8 cellular contexts compared by ENCODE assay signal in genomic region chr6:73129653-73130443, GRCh38.
DNase-seq lines count a peak whose midpoint lies in the region; ATAC-seq lines count a peak whose summit lies in the region.

No MANE protein-coding gene starts in this region.

- H3K4me3 ChIP-seq in naive thymus-derived CD4-positive, alpha-beta T cell (ENCODE audit: low read length), result no peak overlapping the region

- peaks cover 0 to 6% (median 3%) of the 10 kb centered on the region in 7 donors for H3K4me1 Mint-ChIP-seq in naive thymus-derived CD4-positive, alpha-beta T cell

- no peaks in the 10 kb centered on the region for H3K9me3 Mint-ChIP-seq in naive thymus-derived CD4-positive, alpha-beta T cell

- H3K27ac Mint-ChIP-seq in naive thymus-derived CD4-positive, alpha-beta T cell, result peak overlapping the region in 1 of 9 donors; percentile 48

- H3K27me3 Mint-ChIP-seq in naive thymus-derived CD4-positive, alpha-beta T cell, result peaks cover 0 to 4% (median 0%) of the 10 kb centered on the region in 5 donors

- H3K27me3 ChIP-seq in naive thymus-derived CD4-positive, alpha-beta T cell (ENCODE audit: control insufficient read depth in 2 of 2, insufficient read depth in 2 of 2, low read length in 2 of 2), result no peaks in the 10 kb centered on the region

- intact Hi-C loops in naive thymus-derived CD4-positive, alpha-beta T cell (cut with micrococcal nuclease), result loop anchor here (1.0 to 2.0 kb wide), 9 partner anchors 51 to 718 kb away; no protein-coding TSS in a partner anchor

- H3K9me3 ChIP-seq in naive thymus-derived CD4-positive, alpha-beta T cell (ENCODE audit: control insufficient read depth in 2 of 3, low read length in 3 of 3), result no peaks in the 10 kb centered on the region

- ATAC-seq in GM19395 (IDR thresholded peaks at IDR 0.05; ENCODE audit: unreplicated experiment) (peak; percentile 99), HG03442 (IDR thresholded peaks at IDR 0.05; ENCODE audit: unreplicated experiment) (peak; percentile 96)
- ATAC-seq in naive thymus-derived CD4-positive, alpha-beta T cell, result peak; percentile 93

- H3K4me1 ChIP-seq in naive thymus-derived CD4-positive, alpha-beta T cell (ENCODE audit: control insufficient read depth in 2 of 2, insufficient read depth in 2 of 2, low read length in 2 of 2), result no peaks in the 10 kb centered on the region

- CTCF ChIA-PET in naive thymus-derived CD4-positive, alpha-beta T cell (lab: Charles Lee), result interaction anchor here (0.6 to 8.3 kb wide), 17 partner anchors 11 to 728 kb away, joined by 3 to 102 read pairs (median 4); partner anchors contain the start of gene KCNQ5

- peak overlapping the region in 8 of 10 donors; percentile 23 to 71 (median 52) for H3K4me3 Mint-ChIP-seq in naive thymus-derived CD4-positive, alpha-beta T cell

- POLR2A ChIA-PET in naive thymus-derived CD4-positive, alpha-beta T cell (lab: Charles Lee), result interaction anchor here (0.5 to 1.3 kb wide), 3 partner anchors 510 to 513 kb away, joined by 3 to 4 read pairs (median 4); no protein-coding TSS in a partner anchor

- peaks cover 0 to 19% (median 4%) of the 10 kb centered on the region in 5 donors for H3K36me3 Mint-ChIP-seq in naive thymus-derived CD4-positive, alpha-beta T cell

- H3K36me3 ChIP-seq in naive thymus-derived CD4-positive, alpha-beta T cell (ENCODE audit: control insufficient read depth in 2 of 3, insufficient read depth in 3 of 3, low read length in 3 of 3), result no peaks in the 10 kb centered on the region

- no peak overlapping the region for H3K27ac ChIP-seq in epithelial cell of prostate
- H3K27ac ChIP-seq in naive thymus-derived CD4-positive, alpha-beta T cell (ENCODE audit: low read depth, low read length), result no peak overlapping the region

- DNase-seq in COLO829 (ENCODE audit: low spot score), result peak; percentile 79
- DNase-seq in NOMO-1 (lab: John Stamatoyannopoulos, UW; ENCODE audit: unreplicated experiment in 2 of 2), result peak; percentile 69 to 80
- peak; percentile 52 for DNase-seq in activated CD8-positive, alpha-beta memory T cell treated with anti-CD3 and anti-CD28 coated beads, Interleukin-2, amount 50 U/mL, for 1 hour (ENCODE audit: extremely low read depth)
- DNase-seq in epithelial cell of prostate (ENCODE audit: low read depth, low spot score), result peak; percentile 63
- DNase-seq in naive thymus-derived CD4-positive, alpha-beta T cell, result peak; percentile 52 to 85 (median 77)
- peak; percentile 36 to 65 for DNase-seq in stimulated activated CD8-positive, alpha-beta memory T cell treated with anti-CD3 and anti-CD28 coated beads, Interleukin-7, amount 100 ng/mL, for 48 hours (ENCODE audit: extremely low read depth in 1 of 2, low read depth in 1 of 2)
